ENCODE assay signal across 13 cellular contexts in genomic region chr7:153638821-153639435, GRCh38.
DNase-seq lines count a peak whose midpoint lies in the region; ATAC-seq and TF ChIP-seq lines count a peak whose summit lies in the region.
"Had no signal": no experiment of that assay in that cellular context is flagged by ENCODE, and none has a peak within 500 bp of the region (broad histone marks: within the 10 kb centered on the region; RNA-seq: fewer than 3 reads in every experiment).

No MANE protein-coding gene starts in this region.

- no peaks in the 10 kb centered on the region for H3K4me1 ChIP-seq in right cardiac atrium (ENCODE audit: control insufficient read depth, insufficient read depth, low read length)
- no peaks in the 10 kb centered on the region for H3K4me1 ChIP-seq in upper lobe of right lung
- peaks cover 0 to 12% (median 0%) of the 10 kb centered on the region in 4 donors for H3K4me1 ChIP-seq in esophagus muscularis mucosa
- H3K4me1 ChIP-seq: A549, Caco-2, HAP-1 had no signal

- H3K9me3 ChIP-seq in right cardiac atrium (ENCODE audit: control insufficient read depth, low read length) (no peaks in the 10 kb centered on the region), upper lobe of right lung (no peaks in the 10 kb centered on the region), esophagus muscularis mucosa (peaks cover 0 to 8% (median 4%) of the 10 kb centered on the region in 4 donors)
- H3K9me3 ChIP-seq: A549, HAP-1 had no signal

- no peaks in the 10 kb centered on the region for H3K27me3 ChIP-seq in right cardiac atrium (ENCODE audit: control insufficient read depth, insufficient read depth)
- H3K27me3 ChIP-seq in upper lobe of right lung: no peaks in the 10 kb centered on the region
- H3K27me3 ChIP-seq in esophagus muscularis mucosa: no peaks in the 10 kb centered on the region

- intact Hi-C loops in right cardiac atrium (cut with DNase I): no loop called here
- intact Hi-C loops in upper lobe of right lung (cut with DNase I): no loop called here
- intact Hi-C loops in esophagus muscularis mucosa (cut with DNase I): no loop called here

- in situ Hi-C loops in G401 (cut with HindIII; ENCODE audit: low sequenced_read_pairs): no loop called here

- no peak for TF ChIP-seq POLR2A in esophagus muscularis mucosa (IDR thresholded peaks at IDR 0.05; ENCODE audit: low read depth)

- DNase-seq in Ammon's horn (ENCODE audit: low spot score) (peak; percentile 11), G401 (ENCODE audit: low spot score) (peak; percentile 86), right cardiac atrium (peak in 2 of 3 donors; percentile 51 to 64), upper lobe of right lung (no peak), esophagus muscularis mucosa (ENCODE audit: extremely low spot score) (no peak)
- DNase-seq: Caco-2; CD8-positive, alpha-beta memory T cell; DND-41; GF-D8 had no signal

- WGBS in right cardiac atrium: 69% methylated on average over 10 of the region's 10 CpGs
- 85% methylated on average over 10 of the region's 10 CpGs for WGBS in esophagus muscularis mucosa

- no peaks in the 10 kb centered on the region for H3K36me3 ChIP-seq in upper lobe of right lung
- no peaks in the 10 kb centered on the region for H3K36me3 ChIP-seq in esophagus muscularis mucosa
- H3K36me3 ChIP-seq: HAP-1 had no signal

- H3K4me3 ChIP-seq in right cardiac atrium (ENCODE audit: low read length) (no peak overlapping the region), upper lobe of right lung (no peak overlapping the region), esophagus muscularis mucosa (no peak overlapping the region)
- H3K4me3 ChIP-seq: A549, HAP-1 had no signal

- no peak for TF ChIP-seq EP300 in esophagus muscularis mucosa (IDR thresholded peaks at IDR 0.05)

- ATAC-seq in right cardiac atrium (peak in 1 of 2 donors; percentile 45), upper lobe of right lung (peak; percentile 35), HG03039 (IDR thresholded peaks at IDR 0.05; ENCODE audit: unreplicated experiment) (no peak)
- ATAC-seq: A549, HepG2 had no signal

- no peak for TF ChIP-seq CTCF in upper lobe of right lung (IDR thresholded peaks at IDR 0.05)
- TF ChIP-seq CTCF in esophagus muscularis mucosa (IDR thresholded peaks at IDR 0.05): no peak

- H3K27ac ChIP-seq in right cardiac atrium (ENCODE audit: low read length) (no peak overlapping the region), upper lobe of right lung (no peak overlapping the region), esophagus muscularis mucosa (replicated peaks in 1 of 4) (no peak overlapping the region)
- H3K27ac ChIP-seq: A549 had no signal

Comparison
In these comparisons a context has a peak if more than half of its experiments do, and no peak if none do; other contexts are left out.
1. DNase-seq: peak in Ammon's horn (single experiment), G401 (single experiment) and right cardiac atrium (2 of 3); none in upper lobe of right lung (single experiment) and esophagus muscularis mucosa (single experiment).